ENCODE assay signal across 9 cellular contexts in the genomic region with DNA sequence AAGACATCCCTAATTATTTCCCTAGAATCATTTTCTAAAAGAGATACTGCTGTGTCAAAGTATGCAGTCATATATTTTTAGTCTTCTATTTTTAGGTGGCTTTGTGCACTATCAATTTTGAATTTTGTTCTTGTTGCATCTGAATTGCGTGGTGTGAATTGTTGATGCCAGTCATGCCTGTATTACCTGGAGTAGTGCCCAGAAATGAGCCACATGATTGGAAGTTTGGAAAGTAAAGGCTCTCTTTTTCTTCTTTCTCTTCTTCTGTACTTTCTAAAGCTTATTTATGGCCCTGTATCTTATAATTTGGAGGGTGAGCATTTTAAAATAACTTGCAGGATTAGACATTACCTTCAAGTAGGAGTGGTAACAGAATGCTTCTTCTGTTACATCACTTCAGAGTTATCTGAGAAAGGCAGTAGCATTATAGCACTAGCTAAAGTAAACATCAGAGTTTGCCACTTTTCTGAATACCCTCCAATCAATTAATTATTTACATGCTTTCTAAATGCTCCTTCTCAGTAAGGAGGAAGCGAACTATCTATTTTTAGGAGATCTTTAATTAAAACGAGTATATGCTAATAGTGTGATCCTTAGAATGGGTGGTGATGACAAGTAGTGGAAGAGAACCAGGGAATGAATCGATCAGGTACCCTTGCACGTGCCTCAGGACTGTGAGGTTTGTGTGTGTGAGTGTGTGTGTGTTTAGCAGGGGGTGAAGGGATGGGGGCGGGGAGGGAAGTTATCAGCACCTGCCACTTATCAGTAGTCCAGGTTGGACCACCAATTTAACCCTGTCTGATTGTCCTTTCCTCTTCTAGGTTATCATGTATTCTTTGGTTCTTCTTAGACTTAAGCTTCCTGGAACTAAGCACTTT.
DNase-seq lines count a peak whose midpoint lies in the region; ATAC-seq and TF ChIP-seq lines count a peak whose summit lies in the region.
"Had no signal": no experiment of that assay in that cellular context is flagged by ENCODE, and none has a peak within 500 bp of the region (broad histone marks: within the 10 kb centered on the region; RNA-seq: fewer than 3 reads in every experiment).

No MANE protein-coding gene starts in this region.

- peaks cover 3 to 19% (median 12%) of the 10 kb centered on the region in 5 donors for H3K4me1 ChIP-seq in subcutaneous abdominal adipose tissue (ENCODE audit: control insufficient read depth in 5 of 5, insufficient read depth in 5 of 5, low read length in 5 of 5)
- H3K4me1 ChIP-seq in tibial nerve, result peaks cover 0 to 5% (median 0%) of the 10 kb centered on the region in 4 donors
- no peaks in the 10 kb centered on the region for H3K4me1 ChIP-seq in naive thymus-derived CD4-positive, alpha-beta T cell (ENCODE audit: control insufficient read depth in 2 of 2, insufficient read depth in 2 of 2, low read length in 2 of 2)

- peak overlapping the region in 2 of 5 donors; percentile 3 to 5 for H3K9ac ChIP-seq in subcutaneous abdominal adipose tissue (ENCODE audit: low read length in 5 of 5)

- H3K27ac Mint-ChIP-seq in naive thymus-derived CD4-positive, alpha-beta T cell, result no peak overlapping the region

- WGBS in tibial nerve, 2 donors, result 81 to 86% methylated on average over 6 of the region's 6 CpGs

- H3K9me3 Mint-ChIP-seq in naive thymus-derived CD4-positive, alpha-beta T cell, result no peaks in the 10 kb centered on the region
- H3K9me3 Mint-ChIP-seq: natural killer cell treated with Interleukin-12 subunit alpha and Interleukin-12 subunit beta and Interleukin-15 and Interleukin-18, amount 100 ng/mL, for 72 hours had no signal

- TF ChIP-seq POLR2A in tibial nerve (IDR thresholded peaks at IDR 0.05), result no peak

- peaks cover 0 to 11% (median 0%) of the 10 kb centered on the region in 5 donors for H3K27me3 Mint-ChIP-seq in naive thymus-derived CD4-positive, alpha-beta T cell
- H3K27me3 Mint-ChIP-seq: natural killer cell treated with Interleukin-12 subunit alpha and Interleukin-12 subunit beta and Interleukin-15 and Interleukin-18, amount 100 ng/mL, for 72 hours had no signal

- H3K4me1 Mint-ChIP-seq in naive thymus-derived CD4-positive, alpha-beta T cell, result peaks cover 0 to 5% (median 0%) of the 10 kb centered on the region in 7 donors

- no peak for TF ChIP-seq EP300 in tibial nerve (IDR thresholded peaks at IDR 0.05)

- no peaks in the 10 kb centered on the region for H3K9me3 ChIP-seq in subcutaneous abdominal adipose tissue (ENCODE audit: control insufficient read depth in 5 of 5, low read length in 5 of 5)
- no peaks in the 10 kb centered on the region for H3K9me3 ChIP-seq in tibial nerve
- no peaks in the 10 kb centered on the region for H3K9me3 ChIP-seq in naive thymus-derived CD4-positive, alpha-beta T cell (ENCODE audit: control insufficient read depth in 2 of 3, low read length in 3 of 3)

- peak overlapping the region; percentile 47 for H3K27ac ChIP-seq in subcutaneous abdominal adipose tissue (ENCODE audit: low read depth, low read length)
- no peak overlapping the region for H3K27ac ChIP-seq in tibial nerve
- no peak overlapping the region for H3K27ac ChIP-seq in naive thymus-derived CD4-positive, alpha-beta T cell (ENCODE audit: low read depth, low read length)

- POLR2A ChIA-PET in naive thymus-derived CD4-positive, alpha-beta T cell (lab: Charles Lee), result no interaction called here

- DNase-seq in HCEC 1CT, result peak; percentile 40
- DNase-seq in astrocyte of the hippocampus (ENCODE audit: low read depth, low spot score), result peak; percentile 75
- no peak for DNase-seq in left ventricle myocardium superior
- DNase-seq in NCI-H2029 treated with DMSO at 0.1 percent for 48 hours (lab: John Stamatoyannopoulos, UW), result no peak
- DNase-seq in tibial nerve (ENCODE audit: low spot score in 2 of 2), result no peak
- DNase-seq in naive thymus-derived CD4-positive, alpha-beta T cell, result no peak
- DNase-seq: NCI-H1092 treated with DMSO at 0.1 percent for 48 hours had no signal

- no peaks in the 10 kb centered on the region for H3K36me3 Mint-ChIP-seq in naive thymus-derived CD4-positive, alpha-beta T cell

- CTCF ChIA-PET in naive thymus-derived CD4-positive, alpha-beta T cell (lab: Charles Lee), result no interaction called here

- H3K4me3 ChIP-seq in subcutaneous abdominal adipose tissue (ENCODE audit: low read depth in 1 of 5, low read length in 5 of 5) (no peak overlapping the region), tibial nerve (no peak overlapping the region)
- H3K4me3 ChIP-seq in naive thymus-derived CD4-positive, alpha-beta T cell (ENCODE audit: low read length), result no peak overlapping the region

- TF ChIP-seq CTCF in tibial nerve (IDR thresholded peaks at IDR 0.05), result no peak

- H3K27me3 ChIP-seq in subcutaneous abdominal adipose tissue (ENCODE audit: control insufficient read depth in 5 of 5, insufficient read depth in 4 of 5, low read length in 5 of 5) (no peaks in the 10 kb centered on the region), tibial nerve (no peaks in the 10 kb centered on the region)
- H3K27me3 ChIP-seq in naive thymus-derived CD4-positive, alpha-beta T cell (ENCODE audit: control insufficient read depth in 2 of 2, insufficient read depth in 2 of 2, low read length in 2 of 2), result no peaks in the 10 kb centered on the region

- no peak overlapping the region for H3K4me3 Mint-ChIP-seq in naive thymus-derived CD4-positive, alpha-beta T cell
- H3K4me3 Mint-ChIP-seq: natural killer cell treated with Interleukin-12 subunit alpha and Interleukin-12 subunit beta and Interleukin-15 and Interleukin-18, amount 100 ng/mL, for 72 hours had no signal

- intact Hi-C loops in left ventricle myocardium superior (cut with micrococcal nuclease), result no loop called here
- intact Hi-C loops in naive thymus-derived CD4-positive, alpha-beta T cell (cut with micrococcal nuclease), result no loop called here

- peak; percentile 69 for ATAC-seq in left ventricle myocardium superior
- no peak for ATAC-seq in naive thymus-derived CD4-positive, alpha-beta T cell
- ATAC-seq: natural killer cell treated with Interleukin-12 subunit alpha and Interleukin-12 subunit beta and Interleukin-15 and Interleukin-18, amount 100 ng/mL, for 72 hours had no signal

- H3K36me3 ChIP-seq in subcutaneous abdominal adipose tissue (ENCODE audit: control insufficient read depth in 5 of 5, insufficient read depth in 5 of 5, low read length in 5 of 5), result peaks cover 0 to 16% (median 6%) of the 10 kb centered on the region in 5 donors
- H3K36me3 ChIP-seq in tibial nerve, result no peaks in the 10 kb centered on the region
- H3K36me3 ChIP-seq in naive thymus-derived CD4-positive, alpha-beta T cell (ENCODE audit: control insufficient read depth in 2 of 3, insufficient read depth in 3 of 3, low read length in 3 of 3), result no peaks in the 10 kb centered on the region

Comparison
In these comparisons a context has a peak if more than half of its experiments do, and no peak if none do; other contexts are left out.
1. DNase-seq: peak in HCEC 1CT (single experiment) and astrocyte of the hippocampus (single experiment); none in left ventricle myocardium superior (single experiment), NCI-H2029 treated with DMSO at 0.1 percent for 48 hours (single experiment), tibial nerve (0 of 2) and naive thymus-derived CD4-positive, alpha-beta T cell (0 of 9).